In the genomic region with DNA sequence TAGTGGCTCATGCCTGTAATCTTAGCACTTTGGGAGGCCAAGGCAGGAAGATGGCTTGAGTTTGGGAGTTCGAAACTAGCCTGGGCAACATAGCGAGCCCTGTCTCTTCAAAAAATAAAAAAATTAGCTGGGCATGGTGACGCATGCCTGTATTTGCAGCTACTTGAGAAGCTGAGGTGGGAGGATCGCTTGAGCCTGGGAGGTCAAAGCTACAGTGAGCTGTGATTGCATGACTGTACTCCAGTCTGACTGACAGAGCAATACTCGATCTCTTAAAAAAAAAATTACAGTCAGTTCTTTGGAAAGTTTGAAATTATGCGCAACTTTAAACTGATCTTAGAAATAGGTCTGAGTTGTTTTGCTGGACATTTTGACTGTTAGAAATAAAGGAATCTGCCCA, we compare ENCODE assay signal across 34 cellular contexts.
"Had no signal": no experiment of that assay in that cellular context is flagged by ENCODE, and none has a peak within 500 bp of the region (broad histone marks: within the 10 kb centered on the region; RNA-seq: fewer than 3 reads in every experiment).

No MANE protein-coding gene starts in this region.

- H3K4me1 ChIP-seq: uterus had no signal

- H3K27ac ChIP-seq: brain microvascular endothelial cell, ovary, skin epidermis, uterus, VCaP had no signal

- H3K4me1 Mint-ChIP-seq: memory B cell had no signal

- H3K27me3 ChIP-seq: brain microvascular endothelial cell, ovary, uterus had no signal

- FAIRE-seq: endometrium, kidney had no signal

- H3K9me3 ChIP-seq: ovary, uterus had no signal

- H3K9me3 Mint-ChIP-seq: activated naive CD4-positive, alpha-beta T cell treated with anti-CD3 and anti-CD28 coated beads, Interleukin-2, amount 10 ng/mL, durations not matched to agents 7 days and 5 days; activated naive CD8-positive, alpha-beta T cell treated with anti-CD3 and anti-CD28 coated beads, Interleukin-2, amount 10 ng/mL, durations not matched to agents 7 days and 5 days; activated T-helper 1 cell treated with anti-CD3 and anti-CD28 coated beads, Interleukin-12 subunit alpha, Interleukin-12 subunit beta, Interleukin-2, Interleukin-4 antibody, amounts not matched to agents 30 ng/mL and 10 ng/mL and 1 ng/mL, durations not matched to agents 14 hours and 24 hours and 36 hours; memory B cell; naive thymus-derived CD4-positive, alpha-beta T cell; stimulated activated effector memory CD8-positive, alpha-beta T cell treated with anti-CD3 and anti-CD28 coated beads, Interleukin-12 subunit alpha, Interleukin-12 subunit beta, amount 100 ng/mL, for 72 hours; stimulated activated naive CD8-positive, alpha-beta T cell treated with anti-CD3 and anti-CD28 coated beads, Interleukin-15, Interleukin-2, amounts not matched to agents 100 ng/mL and 50 ng/mL, for 24 hours; type B pancreatic cell had no signal

- H3K27ac Mint-ChIP-seq: activated naive CD4-positive, alpha-beta T cell treated with anti-CD3 and anti-CD28 coated beads, Interleukin-2, amount 10 ng/mL, durations not matched to agents 7 days and 5 days; progenitor cell of endocrine pancreas; type B pancreatic cell had no signal

- ATAC-seq: activated CD4-positive, CD25-positive, alpha-beta regulatory T cell treated with anti-CD3 and anti-CD28 coated beads, Interleukin-2, amount 50 U/mL, for 24 hours; left colon; naive thymus-derived CD4-positive, alpha-beta T cell; sciatic nerve; stimulated activated effector memory CD8-positive, alpha-beta T cell treated with anti-CD3 and anti-CD28 coated beads, Interleukin-12 subunit alpha, Interleukin-12 subunit beta, amount 100 ng/mL, for 72 hours had no signal

- H3K36me3 ChIP-seq: brain microvascular endothelial cell, ovary, uterus had no signal

- H3K27me3 Mint-ChIP-seq: activated naive CD4-positive, alpha-beta T cell treated with anti-CD3 and anti-CD28 coated beads, Interleukin-2, amount 10 ng/mL, durations not matched to agents 7 days and 5 days; activated naive CD8-positive, alpha-beta T cell treated with anti-CD3 and anti-CD28 coated beads, Interleukin-2, amount 10 ng/mL, durations not matched to agents 7 days and 5 days; memory B cell; naive thymus-derived CD4-positive, alpha-beta T cell; progenitor cell of endocrine pancreas; stimulated activated naive CD8-positive, alpha-beta T cell treated with anti-CD3 and anti-CD28 coated beads, Interleukin-15, Interleukin-2, amounts not matched to agents 100 ng/mL and 50 ng/mL, for 24 hours; type B pancreatic cell had no signal

- H3K4me3 ChIP-seq: ovary, skin epidermis, uterus had no signal

- DNase-seq: activated CD4-positive, alpha-beta T cell treated with anti-CD3 and anti-CD28 coated beads for 48 hours; activated CD4-positive, alpha-beta T cell treated with anti-CD3 and anti-CD28 coated beads, Interleukin-2, amount 50 U/mL, for 48 hours; activated CD8-positive, alpha-beta memory T cell treated with anti-CD3 and anti-CD28 coated beads for 24 hours; activated gamma-delta T cell; activated naive CD4-positive, alpha-beta T cell treated with anti-CD3 and anti-CD28 coated beads, Interleukin-2, amount 10 ng/mL, durations not matched to agents 7 days and 5 days; activated naive CD8-positive, alpha-beta T cell treated with anti-CD3 and anti-CD28 coated beads, Interleukin-2, amount 10 ng/mL, durations not matched to agents 7 days and 5 days; amniotic stem cell; brain microvascular endothelial cell; central memory CD4-positive, alpha-beta T cell; dermis blood vessel endothelial cell; effector CD4-positive, alpha-beta T cell; erythroblast; hippocampal formation; kidney; left colon; midbrain; naive thymus-derived CD4-positive, alpha-beta T cell; ovary; retina; stimulated activated CD4-positive, alpha-beta T cell treated with anti-CD3 and anti-CD28 coated beads, Interleukin-12 subunit alpha, Interleukin-12 subunit beta, amount 100 ng/mL, for 4 hours; stimulated activated CD4-positive, alpha-beta T cell treated with anti-CD3 and anti-CD28 coated beads, Interleukin-4, amount 100 ng/mL, for 24 hours; substantia nigra; uterus had no signal

- H3K4me3 Mint-ChIP-seq: activated naive CD4-positive, alpha-beta T cell treated with anti-CD3 and anti-CD28 coated beads, Interleukin-2, amount 10 ng/mL, durations not matched to agents 7 days and 5 days; activated naive CD8-positive, alpha-beta T cell treated with anti-CD3 and anti-CD28 coated beads, Interleukin-2, amount 10 ng/mL, durations not matched to agents 7 days and 5 days; activated T-helper 1 cell treated with anti-CD3 and anti-CD28 coated beads, Interleukin-12 subunit alpha, Interleukin-12 subunit beta, Interleukin-2, Interleukin-4 antibody, amounts not matched to agents 30 ng/mL and 10 ng/mL and 1 ng/mL, durations not matched to agents 14 hours and 24 hours and 36 hours; memory B cell; naive thymus-derived CD4-positive, alpha-beta T cell; stimulated activated effector memory CD8-positive, alpha-beta T cell treated with anti-CD3 and anti-CD28 coated beads, Interleukin-12 subunit alpha, Interleukin-12 subunit beta, amount 100 ng/mL, for 72 hours; stimulated activated naive CD8-positive, alpha-beta T cell treated with anti-CD3 and anti-CD28 coated beads, Interleukin-15, Interleukin-2, amounts not matched to agents 100 ng/mL and 50 ng/mL, for 24 hours; type B pancreatic cell had no signal
